ENCODE assay signal across 8 cellular contexts in the genomic region with DNA sequence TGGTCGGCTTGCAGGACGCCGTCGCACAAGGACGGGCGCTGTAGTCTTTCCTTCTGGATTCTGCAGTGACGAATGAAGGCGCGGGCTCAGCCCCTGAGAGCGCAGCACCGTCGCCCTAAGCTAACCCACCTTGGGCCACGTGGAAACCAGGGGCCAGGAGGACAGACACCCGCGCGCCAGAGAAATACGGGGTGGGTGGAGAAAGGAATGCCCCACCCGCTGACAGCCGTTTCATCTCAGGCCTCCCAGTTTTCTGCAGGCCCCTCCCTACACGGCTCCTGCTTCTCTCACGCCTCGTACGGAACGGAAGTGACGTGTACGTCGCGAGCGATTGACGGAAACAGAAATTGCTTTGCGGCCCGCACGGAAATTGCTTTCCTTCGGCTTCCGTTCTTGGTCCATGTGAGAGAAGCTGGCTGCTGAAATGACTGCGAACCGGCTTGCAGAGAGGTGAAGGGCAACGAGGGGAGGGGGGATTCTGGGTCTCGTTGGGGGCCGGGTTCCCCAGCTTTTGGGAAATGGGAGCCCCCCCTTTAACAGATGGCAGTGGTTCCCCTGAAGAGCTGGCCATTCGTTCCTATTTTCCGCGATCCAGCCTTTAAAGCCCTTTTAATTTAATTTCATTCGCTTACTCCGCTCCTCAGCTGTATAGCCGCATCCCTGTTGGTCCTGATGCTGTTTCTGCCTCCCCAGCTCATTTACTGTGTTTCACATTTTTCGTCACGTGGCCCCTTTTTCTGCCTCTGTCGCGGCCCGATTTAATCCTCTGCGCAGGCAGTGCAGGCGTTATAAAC. TPM values are rescaled to one million over a fixed set of nuclear protein-coding genes. Genes with fewer than 3 reads are reported as not detected.
DNase-seq lines count a peak whose midpoint lies in the region; ATAC-seq lines count a peak whose summit lies in the region.

A gene with protein sequence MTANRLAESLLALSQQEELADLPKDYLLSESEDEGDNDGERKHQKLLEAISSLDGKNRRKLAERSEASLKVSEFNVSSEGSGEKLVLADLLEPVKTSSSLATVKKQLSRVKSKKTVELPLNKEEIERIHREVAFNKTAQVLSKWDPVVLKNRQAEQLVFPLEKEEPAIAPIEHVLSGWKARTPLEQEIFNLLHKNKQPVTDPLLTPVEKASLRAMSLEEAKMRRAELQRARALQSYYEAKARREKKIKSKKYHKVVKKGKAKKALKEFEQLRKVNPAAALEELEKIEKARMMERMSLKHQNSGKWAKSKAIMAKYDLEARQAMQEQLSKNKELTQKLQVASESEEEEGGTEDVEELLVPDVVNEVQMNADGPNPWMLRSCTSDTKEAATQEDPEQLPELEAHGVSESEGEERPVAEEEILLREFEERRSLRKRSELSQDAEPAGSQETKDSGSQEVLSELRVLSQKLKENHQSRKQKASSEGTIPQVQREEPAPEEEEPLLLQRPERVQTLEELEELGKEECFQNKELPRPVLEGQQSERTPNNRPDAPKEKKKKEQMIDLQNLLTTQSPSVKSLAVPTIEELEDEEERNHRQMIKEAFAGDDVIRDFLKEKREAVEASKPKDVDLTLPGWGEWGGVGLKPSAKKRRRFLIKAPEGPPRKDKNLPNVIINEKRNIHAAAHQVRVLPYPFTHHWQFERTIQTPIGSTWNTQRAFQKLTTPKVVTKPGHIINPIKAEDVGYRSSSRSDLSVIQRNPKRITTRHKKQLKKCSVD (plus strand): TSS at position 378 of the 794 bp plus-strand sequence. CDS start 47 bp downstream, at position 425.

- H3K4me3 Mint-ChIP-seq in effector memory CD8-positive, alpha-beta T cell, result peak within 1 kb of the TSS; percentile 82 to 83

- peak; percentile 96 for ATAC-seq in GM21360 (IDR thresholded peaks at IDR 0.05; ENCODE audit: unreplicated experiment)
- ATAC-seq in effector memory CD8-positive, alpha-beta T cell (replicated peaks), result peak; percentile 96

- H3K27ac Mint-ChIP-seq in effector memory CD8-positive, alpha-beta T cell, result peak within 1 kb of the TSS; percentile 75 to 88

- peaks cover 30% of the 10 kb centered on the region for H3K36me3 Mint-ChIP-seq in effector memory CD8-positive, alpha-beta T cell (ENCODE audit: insufficient read depth)

- no peaks in the 10 kb centered on the region for H3K4me1 Mint-ChIP-seq in effector memory CD8-positive, alpha-beta T cell (ENCODE audit: low read depth in 2 of 2)

- peak; percentile 89 for DNase-seq in COLO668 (lab: John Stamatoyannopoulos, UW; ENCODE audit: unreplicated experiment)
- peak; percentile 93 for DNase-seq in HT1080 (ENCODE audit: low read depth)
- peak; percentile 85 for DNase-seq in NOMO-1 treated with DMSO at 0.1 percent for 48 hours (lab: John Stamatoyannopoulos, UW; ENCODE audit: unreplicated experiment)
- DNase-seq in activated CD8-positive, alpha-beta memory T cell treated with anti-CD3 and anti-CD28 coated beads for 4 hours (ENCODE audit: low read depth in 2 of 2), result peak; percentile 60 to 79
- peak; percentile 68 to 73 (median 70) for DNase-seq in effector memory CD8-positive, alpha-beta T cell
- DNase-seq in medulla oblongata (ENCODE audit: extremely low spot score), result peak; percentile 94
- peak; percentile 71 for DNase-seq in stimulated activated CD8-positive, alpha-beta memory T cell treated with anti-CD3 and anti-CD28 coated beads, Interleukin-12 subunit alpha, Interleukin-12 subunit beta, amount 100 ng/mL, for 1 hour (ENCODE audit: low read depth)

- no peaks in the 10 kb centered on the region for H3K9me3 Mint-ChIP-seq in effector memory CD8-positive, alpha-beta T cell

- no peaks in the 10 kb centered on the region for H3K27me3 Mint-ChIP-seq in effector memory CD8-positive, alpha-beta T cell

RNA-seq across cellular contexts. Expression of the gene that starts here (rescaled TPM):
- 52.6 and 53.5 TPM in 2 replicates for total RNA-seq in HT1080 (2014; rRNA removed; shearing (Covaris generic))
- polyA plus RNA-seq in HT1080 (2015; cell fraction: cytosol; rRNA removed), result 32.6 and 39.9 TPM in 2 replicates
- polyA plus RNA-seq in HT1080 (2015; cell fraction: nucleus; rRNA removed), result 68.6 and 74.9 TPM in 2 replicates

Comparison
In these comparisons a context has a peak if more than half of its experiments do, and no peak if none do; other contexts are left out.
1. Peak in every context shown above with its lines: DNase-seq and ATAC-seq.